Comparison of ENCODE assay signal across 26 cellular contexts in the genomic region with DNA sequence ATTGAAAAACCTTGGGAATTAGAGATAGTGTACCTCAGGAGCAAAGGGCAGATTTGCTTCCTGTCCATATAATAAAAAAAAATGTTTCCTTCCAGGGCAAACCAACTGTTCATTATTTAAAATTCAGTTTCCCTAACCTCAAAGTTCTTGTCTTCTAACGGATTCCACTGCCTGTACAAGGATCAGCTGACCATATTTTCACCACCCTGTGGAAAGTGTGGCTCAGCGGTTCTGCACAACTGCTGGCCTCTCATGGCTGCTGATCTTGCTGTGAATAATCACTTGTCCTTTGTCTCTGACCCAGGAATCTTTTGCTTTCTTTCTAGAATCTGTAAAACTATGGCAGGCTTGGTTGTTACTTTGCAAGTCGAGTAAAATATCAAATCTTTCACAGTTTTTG.
"Had no signal": no experiment of that assay in that cellular context is flagged by ENCODE, and none has a peak within 500 bp of the region (broad histone marks: within the 10 kb centered on the region; RNA-seq: fewer than 3 reads in every experiment).

No MANE protein-coding gene starts in this region.

- H3K27ac Mint-ChIP-seq: dendritic cell treated with granulocyte-macrophage colony-stimulating factor and Interleukin-4, amounts not matched to agents 40 ng/mL and 50 ng/mL, for 4 days; endodermal cell; memory B cell; naive B cell; natural killer cell treated with Interleukin-12 subunit alpha and Interleukin-12 subunit beta and Interleukin-15 and Interleukin-18, amount 100 ng/mL, for 72 hours; stimulated activated effector memory CD8-positive, alpha-beta T cell treated with anti-CD3 and anti-CD28 coated beads, Interleukin-12 subunit alpha, Interleukin-12 subunit beta, amount 100 ng/mL, for 72 hours had no signal

- H3K9me3 Mint-ChIP-seq: endodermal cell; natural killer cell treated with Interleukin-12 subunit alpha and Interleukin-12 subunit beta and Interleukin-15 and Interleukin-18, amount 100 ng/mL, for 72 hours had no signal

- H3K27me3 ChIP-seq: gastrocnemius medialis, right atrium auricular region, stomach, thyroid gland, vagina had no signal

- H3K4me1 Mint-ChIP-seq: memory B cell; naive B cell; stimulated activated effector memory CD8-positive, alpha-beta T cell treated with anti-CD3 and anti-CD28 coated beads, Interleukin-12 subunit alpha, Interleukin-12 subunit beta, amount 100 ng/mL, for 72 hours had no signal

- H3K27me3 Mint-ChIP-seq: dendritic cell treated with granulocyte-macrophage colony-stimulating factor and Interleukin-4, amounts not matched to agents 40 ng/mL and 50 ng/mL, for 4 days; memory B cell; naive B cell; natural killer cell treated with Interleukin-12 subunit alpha and Interleukin-12 subunit beta and Interleukin-15 and Interleukin-18, amount 100 ng/mL, for 72 hours had no signal

- H3K36me3 ChIP-seq: gastrocnemius medialis, lower lobe of right lung, prostate gland, right atrium auricular region, stomach, thyroid gland, vagina had no signal

- ATAC-seq: esophagus mucosa; gastrocnemius medialis; left ventricle myocardium superior; lower lobe of right lung; natural killer cell treated with Interleukin-12 subunit alpha and Interleukin-12 subunit beta and Interleukin-15 and Interleukin-18, amount 100 ng/mL, for 72 hours; sciatic nerve; stimulated activated effector memory CD8-positive, alpha-beta T cell treated with anti-CD3 and anti-CD28 coated beads, Interleukin-12 subunit alpha, Interleukin-12 subunit beta, amount 100 ng/mL, for 72 hours had no signal

- H3K27ac ChIP-seq: epithelial cell of prostate, gastrocnemius medialis, lower lobe of right lung, prostate gland, right atrium auricular region, stomach, thyroid gland, vagina had no signal

- FAIRE-seq: keratinocyte had no signal

- H3K4me3 Mint-ChIP-seq: dendritic cell treated with granulocyte-macrophage colony-stimulating factor and Interleukin-4, amounts not matched to agents 40 ng/mL and 50 ng/mL, for 4 days; endodermal cell; memory B cell; naive B cell; natural killer cell treated with Interleukin-12 subunit alpha and Interleukin-12 subunit beta and Interleukin-15 and Interleukin-18, amount 100 ng/mL, for 72 hours; stimulated activated effector memory CD8-positive, alpha-beta T cell treated with anti-CD3 and anti-CD28 coated beads, Interleukin-12 subunit alpha, Interleukin-12 subunit beta, amount 100 ng/mL, for 72 hours had no signal

- DNase-seq: effector CD8-positive, alpha-beta T cell; endodermal cell; foreskin fibroblast; gastrocnemius medialis; head of caudate nucleus; left ventricle myocardium superior; lower lobe of right lung; naive B cell; nucleus accumbens; stimulated activated CD4-positive, alpha-beta T cell treated with anti-CD3 and anti-CD28 coated beads, Interleukin-2, amount 100 ng/mL, for 24 hours; stimulated activated CD4-positive, alpha-beta T cell treated with anti-CD3 and anti-CD28 coated beads, Interleukin-4, amount 100 ng/mL, for 24 hours; stimulated activated naive CD4-positive, alpha-beta T cell treated with Interleukin-2 at 50 U/mL for 16 hours; stomach; thyroid gland; trophoblast cell had no signal

- H3K4me3 ChIP-seq: gastrocnemius medialis, lower lobe of right lung, prostate gland, right atrium auricular region, stomach, thyroid gland, vagina had no signal

- H3K36me3 Mint-ChIP-seq: memory B cell; naive B cell; natural killer cell treated with Interleukin-12 subunit alpha and Interleukin-12 subunit beta and Interleukin-15 and Interleukin-18, amount 100 ng/mL, for 72 hours; stimulated activated effector memory CD8-positive, alpha-beta T cell treated with anti-CD3 and anti-CD28 coated beads, Interleukin-12 subunit alpha, Interleukin-12 subunit beta, amount 100 ng/mL, for 72 hours had no signal

- H3K4me1 ChIP-seq: gastrocnemius medialis, lower lobe of right lung, prostate gland, right atrium auricular region, stomach, thyroid gland, vagina had no signal

- H3K9me3 ChIP-seq: gastrocnemius medialis, lower lobe of right lung, prostate gland, right atrium auricular region, stomach, thyroid gland, vagina had no signal
